In genomic region chr19:6062274-6062673, GRCh38 we compare ENCODE assay signal across 9 cellular contexts. TPM values are rescaled to one million over a fixed set of nuclear protein-coding genes. Genes with fewer than 3 reads are reported as not detected.
DNase-seq lines count a peak whose midpoint lies in the region; ATAC-seq lines count a peak whose summit lies in the region.
"Had no signal": no experiment of that assay in that cellular context is flagged by ENCODE, and none has a peak within 500 bp of the region (broad histone marks: within the 10 kb centered on the region; RNA-seq: fewer than 3 reads in every experiment).

No MANE protein-coding gene starts in this region.

- H4K91ac ChIP-seq in neuronal stem cell (ENCODE audit: low read depth, low read length, poor library complexity): no peak overlapping the region

- H2BK120ac ChIP-seq in neuronal stem cell (ENCODE audit: low read depth, low read length): no peak overlapping the region

- no peak overlapping the region for H3K18ac ChIP-seq in neuronal stem cell (ENCODE audit: low read length)

- no CpG with 5 or more reads among the region's 11 CpGs for WGBS in neuronal stem cell (ENCODE audit: extremely low coverage in 2 of 2, insufficient read length in 2 of 2, insufficient replicate concordance in 1 of 2), 2 donors

- H4K8ac ChIP-seq in neuronal stem cell (ENCODE audit: low read depth, low read length): no peak overlapping the region

- H2AFZ ChIP-seq in neuronal stem cell (ENCODE audit: low read length): no peak overlapping the region

- H3K9me3 ChIP-seq in neuronal stem cell (replicated peaks in 1 of 2; ENCODE audit: control insufficient read depth in 2 of 2, insufficient read depth in 1 of 2, low read depth in 1 of 2, low read length in 2 of 2): peaks cover 0 to 11% of the 10 kb centered on the region in 2 donors

- no peak overlapping the region for H2BK12ac ChIP-seq in neuronal stem cell (ENCODE audit: low read length)

- peaks cover 2 to 6% of the 10 kb centered on the region in 2 donors for H3K36me3 ChIP-seq in neuronal stem cell (replicated peaks in 1 of 2; ENCODE audit: control insufficient read depth in 2 of 2, insufficient read depth in 2 of 2, low read length in 2 of 2)

- ATAC-seq in GM18519 (IDR thresholded peaks at IDR 0.05; ENCODE audit: low FRiP score, unreplicated experiment): no peak
- ATAC-seq in HG03108 (IDR thresholded peaks at IDR 0.05; ENCODE audit: unreplicated experiment): no peak
- no peak for ATAC-seq in HG02852 (IDR thresholded peaks at IDR 0.05; ENCODE audit: unreplicated experiment)

- H3K4me1 ChIP-seq in neuronal stem cell (ENCODE audit: control insufficient read depth in 2 of 2, insufficient read depth in 1 of 2, low read depth in 1 of 2, low read length in 2 of 2): peaks cover 24 to 33% of the 10 kb centered on the region in 2 donors

- H3K27ac ChIP-seq in neuronal stem cell (replicated peaks; ENCODE audit: low read length): no peak overlapping the region

- no peak overlapping the region for H3K4ac ChIP-seq in neuronal stem cell (ENCODE audit: low read length)

- peak overlapping the region; percentile 40 for H2AK5ac ChIP-seq in neuronal stem cell (ENCODE audit: low read depth, low read length)

- DNase-seq in CD1c-positive myeloid dendritic cell (ENCODE audit: extremely low spot score): peak; percentile 96
- peak; percentile 73 for DNase-seq in T-helper 22 cell (ENCODE audit: low read depth)
- peak; percentile 37 for DNase-seq in ecto neural progenitor cell (ENCODE audit: low spot score)
- no peak for DNase-seq in neuronal stem cell (ENCODE audit: low spot score)
- no peak for DNase-seq in NCI-H748 (lab: John Stamatoyannopoulos, UW; ENCODE audit: unreplicated experiment)
- DNase-seq: naive B cell had no signal

- H3K79me1 ChIP-seq in neuronal stem cell (ENCODE audit: low read depth, low read length): no peaks in the 10 kb centered on the region

- peak overlapping the region; percentile 42 for H2BK15ac ChIP-seq in neuronal stem cell (ENCODE audit: low read length)

- no peak overlapping the region for H2BK5ac ChIP-seq in neuronal stem cell (ENCODE audit: low read length)

- H3K27me3 ChIP-seq in neuronal stem cell (ENCODE audit: control insufficient read depth in 3 of 3, insufficient read depth in 3 of 3, low read depth in 1 of 3, low read length in 3 of 3): no peaks in the 10 kb centered on the region

- H3K14ac ChIP-seq in neuronal stem cell (ENCODE audit: low read length): no peak overlapping the region

- H3K4me2 ChIP-seq in neuronal stem cell (ENCODE audit: insufficient read depth, low read length, poor library complexity, severe bottlenecking): no peak overlapping the region

- no peak overlapping the region for H3K4me3 ChIP-seq in neuronal stem cell (ENCODE audit: low read length in 2 of 2)

- no peak overlapping the region for H3K23ac ChIP-seq in neuronal stem cell (ENCODE audit: low read depth, low read length, poor library complexity)

- H3K9ac ChIP-seq in neuronal stem cell (ENCODE audit: low read depth, low read length, poor library complexity): no peak overlapping the region

RNA-seq across cellular contexts. Expression of gene RFX2, which starts 48.0 kb away (rescaled TPM):
- polyA plus RNA-seq in neuronal stem cell (2013, experiment 1 of 2): 9.4 TPM
- polyA plus RNA-seq in neuronal stem cell (2013, experiment 2 of 2): 11.1 TPM

Comparison
In these comparisons a context has a peak if more than half of its experiments do, and no peak if none do; other contexts are left out.
1. DNase-seq: peak in CD1c-positive myeloid dendritic cell (single experiment), T-helper 22 cell (single experiment) and ecto neural progenitor cell (single experiment); none in neuronal stem cell (single experiment) and NCI-H748 (single experiment).